ENCODE assay signal across 1 cellular context in the genomic region with DNA sequence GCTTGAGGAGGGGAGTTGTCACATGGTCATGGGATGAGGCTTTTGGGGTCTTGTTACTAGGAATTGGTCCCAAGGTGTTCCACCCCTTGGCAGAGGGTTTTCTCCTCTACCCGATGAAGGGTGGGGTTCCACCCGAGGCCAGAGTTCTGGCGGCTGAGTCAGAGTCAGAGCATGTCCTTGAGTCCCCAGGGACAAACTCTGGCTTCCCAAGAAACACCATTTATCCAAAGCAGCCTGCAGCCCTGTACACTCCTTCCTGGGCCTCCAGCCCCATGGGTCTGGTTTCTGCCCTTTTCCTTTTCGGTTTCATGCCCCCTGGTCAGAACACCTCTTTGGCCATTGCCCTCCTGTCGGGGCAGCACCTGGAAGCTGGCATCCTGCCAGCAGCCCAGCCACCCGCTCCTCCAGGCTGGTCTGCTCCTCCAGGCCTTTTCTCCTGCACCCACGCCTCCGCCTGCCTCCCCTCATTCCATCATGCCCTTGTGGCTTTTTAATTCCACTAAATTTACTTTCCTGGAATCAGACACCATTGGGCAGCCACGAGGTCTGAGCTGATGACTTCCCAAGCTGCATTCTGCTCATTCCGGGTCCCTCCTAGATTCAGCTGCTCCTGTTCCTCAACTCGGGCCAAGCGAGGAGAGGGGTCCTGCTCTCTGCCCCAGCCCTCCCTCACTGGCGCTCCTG.
TF ChIP-seq lines count a peak whose summit lies in the region.

No MANE protein-coding gene starts in this region.

TF ChIP-seq in SK-N-SH treated with all-trans-retinoic acid at 6 μM for 48 hours, 23 proteins besides CTCF, POLR2A, EP300 and RAD21 (continued from another document):
- TF ChIP-seq GLIS3 (CRISPR knock-in tag; IDR thresholded peaks at IDR 0.05) (no peak), ZFP3 (CRISPR knock-in tag; IDR thresholded peaks at IDR 0.05) (no peak), ZC3H10 (CRISPR knock-in tag; IDR thresholded peaks at IDR 0.05) (no peak)
